In genomic region chr22:19970479-19971275, GRCh38 we compare ENCODE assay signal across 1 cellular context.
TF ChIP-seq lines count a peak whose summit lies in the region.

No MANE protein-coding gene starts in this region.

TF ChIP-seq in HepG2, 621 proteins besides CTCF, POLR2A, EP300 and RAD21 (continued from another document and continues in another):
- TF ChIP-seq ZNF556 (CRISPR knock-in tag; IDR thresholded peaks at IDR 0.05; ENCODE audit: borderline replicate concordance) (peak; percentile 61; the same call in 1 of the 2 replicates), ZNF225 (CRISPR knock-in tag; IDR thresholded peaks at IDR 0.05) (no peak), IRF2 (CRISPR knock-in tag; IDR thresholded peaks at IDR 0.05) (peak; percentile 87; the same call in 1 of the 2 replicates), ATF6 (CRISPR knock-in tag; conservative IDR thresholded peaks at IDR 0.05) (peak; percentile 70; the same call in 1 of the 2 replicates), HOXD1 (CRISPR knock-in tag; IDR thresholded peaks at IDR 0.05) (0 out of 2 replicates have a peak, but pooled peaks have one; percentile 26), ISX (CRISPR knock-in tag; conservative IDR thresholded peaks at IDR 0.05) (no peak), KDM1A (CRISPR knock-in tag; IDR thresholded peaks at IDR 0.05) (peak; percentile 68; the same call in 1 of the 2 replicates), RBM39 (IDR thresholded peaks at IDR 0.05; ENCODE audit: low read depth, low read length, poor library complexity, severe bottlenecking) (no peak), ZNF570 (CRISPR knock-in tag; IDR thresholded peaks at IDR 0.05; ENCODE audit: borderline replicate concordance) (no peak), FOSL1 (CRISPR knock-in tag; IDR thresholded peaks at IDR 0.05; ENCODE audit: borderline replicate concordance) (no peak), ZMAT3 (CRISPR knock-in tag; conservative IDR thresholded peaks at IDR 0.05) (peak; percentile 84; the same call in 1 of the 2 replicates), ZNF337 (CRISPR knock-in tag; IDR thresholded peaks at IDR 0.05; ENCODE audit: borderline replicate concordance, low read depth) (peak; percentile 10; the same call in 1 of the 2 replicates), NCOA2 (CRISPR knock-in tag; IDR thresholded peaks at IDR 0.05) (peak; percentile 85), EED (CRISPR knock-in tag; IDR thresholded peaks at IDR 0.05) (peak; percentile 90; the same call in 1 of the 2 replicates), ZGPAT (CRISPR knock-in tag; IDR thresholded peaks at IDR 0.05) (peak; percentile 91), ZNF496 (CRISPR knock-in tag; IDR thresholded peaks at IDR 0.05; ENCODE audit: insufficient replicate concordance) (no peak), HIVEP1 (CRISPR knock-in tag; IDR thresholded peaks at IDR 0.05) (0 out of 2 replicates have a peak, but pooled peaks have one; percentile 11), ZNF292 (CRISPR knock-in tag; IDR thresholded peaks at IDR 0.05; ENCODE audit: borderline replicate concordance, low read depth) (0 out of 2 replicates have a peak, but pooled peaks have one; percentile 37), ZNF614 (CRISPR knock-in tag; IDR thresholded peaks at IDR 0.05; ENCODE audit: borderline replicate concordance) (peak; percentile 50; the same call in 1 of the 2 replicates), ZNF777 (CRISPR knock-in tag; IDR thresholded peaks at IDR 0.05) (no peak), ZSCAN9 (CRISPR knock-in tag; IDR thresholded peaks at IDR 0.05; ENCODE audit: borderline replicate concordance) (peak; percentile 92; the same call in 1 of the 2 replicates), ZNF644 (CRISPR knock-in tag; IDR thresholded peaks at IDR 0.05; ENCODE audit: low read depth) (peak; percentile 81; the same call in 1 of the 2 replicates), JDP2 (CRISPR knock-in tag; IDR thresholded peaks at IDR 0.05; ENCODE audit: borderline replicate concordance) (no peak), BRCA1 (CRISPR knock-in tag; IDR thresholded peaks at IDR 0.05) (0 out of 2 replicates have a peak, but pooled peaks have one; percentile 90), SPEN (CRISPR knock-in tag; IDR thresholded peaks at IDR 0.05; ENCODE audit: low read depth) (peak; percentile 94), ZNF44 (CRISPR knock-in tag; IDR thresholded peaks at IDR 0.05) (no peak), HMG20B (CRISPR knock-in tag; conservative IDR thresholded peaks at IDR 0.05) (peak; percentile 33; the same call in 1 of the 2 replicates), FOXJ3 (CRISPR knock-in tag; IDR thresholded peaks at IDR 0.05; ENCODE audit: borderline replicate concordance) (no peak), PAWR (CRISPR knock-in tag; IDR thresholded peaks at IDR 0.05; ENCODE audit: borderline replicate concordance) (no peak), SAFB2 (CRISPR knock-in tag; IDR thresholded peaks at IDR 0.05; ENCODE audit: borderline replicate concordance, low read depth) (peak; percentile 48; the same call in 1 of the 2 replicates), STAG1 (CRISPR knock-in tag; IDR thresholded peaks at IDR 0.05) (peak; percentile 82), KDM2A (CRISPR knock-in tag; IDR thresholded peaks at IDR 0.05; ENCODE audit: borderline replicate concordance, low read depth) (peak; percentile 73), TRIM24 (CRISPR knock-in tag; IDR thresholded peaks at IDR 0.05) (0 out of 2 replicates have a peak, but pooled peaks have one; percentile 40), JUNB (CRISPR knock-in tag; IDR thresholded peaks at IDR 0.05; ENCODE audit: borderline replicate concordance) (peak; percentile 60; the same call in 1 of the 2 replicates), KAT2B (IDR thresholded peaks at IDR 0.05; ENCODE audit: borderline replicate concordance, low read depth, low read length) (no peak), ZBTB8A (CRISPR knock-in tag; IDR thresholded peaks at IDR 0.05; ENCODE audit: borderline replicate concordance, low read depth) (no peak), ZFP91 (CRISPR knock-in tag; IDR thresholded peaks at IDR 0.05; ENCODE audit: borderline replicate concordance) (peak; percentile 87; the same call in 1 of the 2 replicates), XRCC5 (optimal IDR thresholded peaks at IDR 0.05; ENCODE audit: low read length) (no peak), NCOR1 (IDR thresholded peaks at IDR 0.05; ENCODE audit: borderline replicate concordance, low read length) (peak; percentile 81), ZNF451 (CRISPR knock-in tag; IDR thresholded peaks at IDR 0.05) (peak; percentile 87), ZNF207 (IDR thresholded peaks at IDR 0.05; ENCODE audit: borderline replicate concordance) (no peak), ZFP41 (CRISPR knock-in tag; IDR thresholded peaks at IDR 0.05; ENCODE audit: borderline replicate concordance) (peak; percentile 41; the same call in 1 of the 2 replicates), ZNF7 (CRISPR knock-in tag; IDR thresholded peaks at IDR 0.05) (no peak), PCBP2 (optimal IDR thresholded peaks at IDR 0.05; ENCODE audit: low read depth, low read length, poor library complexity, severe bottlenecking) (peak; percentile 75), ZNF660 (CRISPR knock-in tag; IDR thresholded peaks at IDR 0.05; ENCODE audit: borderline replicate concordance, low read depth) (no peak), RORA (CRISPR knock-in tag; IDR thresholded peaks at IDR 0.05) (no peak), SIN3B (IDR thresholded peaks at IDR 0.05; ENCODE audit: low read length) (no peak), LBX2 (CRISPR knock-in tag; IDR thresholded peaks at IDR 0.05; ENCODE audit: borderline replicate concordance) (no peak), ZC3H13 (CRISPR knock-in tag; IDR thresholded peaks at IDR 0.05) (peak; percentile 81; the same call in 1 of the 2 replicates), ZSCAN25 (CRISPR knock-in tag; IDR thresholded peaks at IDR 0.05) (peak; percentile 61; the same call in 1 of the 2 replicates), SP4 (CRISPR knock-in tag; IDR thresholded peaks at IDR 0.05) (peak; percentile 53; the same call in 1 of the 2 replicates), KLF13 (CRISPR knock-in tag; IDR thresholded peaks at IDR 0.05) (no peak), NAIF1 (CRISPR knock-in tag; IDR thresholded peaks at IDR 0.05; ENCODE audit: borderline replicate concordance) (no peak), ZNF678 (CRISPR knock-in tag; IDR thresholded peaks at IDR 0.05) (no peak), ATF5 (CRISPR knock-in tag; IDR thresholded peaks at IDR 0.05; ENCODE audit: low read depth) (no peak), ZNF18 (CRISPR knock-in tag; IDR thresholded peaks at IDR 0.05; ENCODE audit: insufficient replicate concordance) (no peak), PRPF4 (IDR thresholded peaks at IDR 0.05; ENCODE audit: low read depth, low read length, poor library complexity, severe bottlenecking) (no peak), RFXANK (CRISPR knock-in tag; IDR thresholded peaks at IDR 0.05) (peak; percentile 51; the same call in 1 of the 2 replicates), MED8 (CRISPR knock-in tag; IDR thresholded peaks at IDR 0.05; ENCODE audit: insufficient replicate concordance) (peak; percentile 52)
- TF ChIP-seq, protein P1, sequence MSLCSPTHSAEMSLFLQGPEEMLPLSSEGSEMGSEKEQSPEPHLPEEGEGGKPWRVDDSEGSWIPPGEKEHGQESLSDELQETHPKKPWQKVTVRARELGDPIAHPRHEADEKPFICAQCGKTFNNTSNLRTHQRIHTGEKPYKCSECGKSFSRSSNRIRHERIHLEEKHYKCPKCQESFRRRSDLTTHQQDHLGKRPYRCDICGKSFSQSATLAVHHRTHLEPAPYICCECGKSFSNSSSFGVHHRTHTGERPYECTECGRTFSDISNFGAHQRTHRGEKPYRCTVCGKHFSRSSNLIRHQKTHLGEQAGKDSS (CRISPR knock-in tag; IDR thresholded peaks at IDR 0.05; ENCODE audit: borderline replicate concordance, low read depth), result no peak
- TF ChIP-seq, protein P2, sequence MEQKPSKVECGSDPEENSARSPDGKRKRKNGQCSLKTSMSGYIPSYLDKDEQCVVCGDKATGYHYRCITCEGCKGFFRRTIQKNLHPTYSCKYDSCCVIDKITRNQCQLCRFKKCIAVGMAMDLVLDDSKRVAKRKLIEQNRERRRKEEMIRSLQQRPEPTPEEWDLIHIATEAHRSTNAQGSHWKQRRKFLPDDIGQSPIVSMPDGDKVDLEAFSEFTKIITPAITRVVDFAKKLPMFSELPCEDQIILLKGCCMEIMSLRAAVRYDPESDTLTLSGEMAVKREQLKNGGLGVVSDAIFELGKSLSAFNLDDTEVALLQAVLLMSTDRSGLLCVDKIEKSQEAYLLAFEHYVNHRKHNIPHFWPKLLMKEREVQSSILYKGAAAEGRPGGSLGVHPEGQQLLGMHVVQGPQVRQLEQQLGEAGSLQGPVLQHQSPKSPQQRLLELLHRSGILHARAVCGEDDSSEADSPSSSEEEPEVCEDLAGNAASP (CRISPR knock-in tag; IDR thresholded peaks at IDR 0.05; ENCODE audit: borderline replicate concordance), result peak; percentile 60; the same call in 1 of the 2 replicates
- TF ChIP-seq, protein P3, sequence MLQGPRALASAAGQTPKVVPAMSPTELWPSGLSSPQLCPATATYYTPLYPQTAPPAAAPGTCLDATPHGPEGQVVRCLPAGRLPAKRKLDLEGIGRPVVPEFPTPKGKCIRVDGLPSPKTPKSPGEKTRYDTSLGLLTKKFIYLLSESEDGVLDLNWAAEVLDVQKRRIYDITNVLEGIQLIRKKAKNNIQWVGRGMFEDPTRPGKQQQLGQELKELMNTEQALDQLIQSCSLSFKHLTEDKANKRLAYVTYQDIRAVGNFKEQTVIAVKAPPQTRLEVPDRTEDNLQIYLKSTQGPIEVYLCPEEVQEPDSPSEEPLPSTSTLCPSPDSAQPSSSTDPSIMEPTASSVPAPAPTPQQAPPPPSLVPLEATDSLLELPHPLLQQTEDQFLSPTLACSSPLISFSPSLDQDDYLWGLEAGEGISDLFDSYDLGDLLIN (CRISPR knock-in tag; IDR thresholded peaks at IDR 0.05; ENCODE audit: borderline replicate concordance), result no peak
- TF ChIP-seq, protein P4, sequence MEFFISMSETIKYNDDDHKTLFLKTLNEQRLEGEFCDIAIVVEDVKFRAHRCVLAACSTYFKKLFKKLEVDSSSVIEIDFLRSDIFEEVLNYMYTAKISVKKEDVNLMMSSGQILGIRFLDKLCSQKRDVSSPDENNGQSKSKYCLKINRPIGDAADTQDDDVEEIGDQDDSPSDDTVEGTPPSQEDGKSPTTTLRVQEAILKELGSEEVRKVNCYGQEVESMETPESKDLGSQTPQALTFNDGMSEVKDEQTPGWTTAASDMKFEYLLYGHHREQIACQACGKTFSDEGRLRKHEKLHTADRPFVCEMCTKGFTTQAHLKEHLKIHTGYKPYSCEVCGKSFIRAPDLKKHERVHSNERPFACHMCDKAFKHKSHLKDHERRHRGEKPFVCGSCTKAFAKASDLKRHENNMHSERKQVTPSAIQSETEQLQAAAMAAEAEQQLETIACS (CRISPR knock-in tag; IDR thresholded peaks at IDR 0.05), result no peak
